31 cellular contexts compared by ENCODE assay signal in the genomic region with DNA sequence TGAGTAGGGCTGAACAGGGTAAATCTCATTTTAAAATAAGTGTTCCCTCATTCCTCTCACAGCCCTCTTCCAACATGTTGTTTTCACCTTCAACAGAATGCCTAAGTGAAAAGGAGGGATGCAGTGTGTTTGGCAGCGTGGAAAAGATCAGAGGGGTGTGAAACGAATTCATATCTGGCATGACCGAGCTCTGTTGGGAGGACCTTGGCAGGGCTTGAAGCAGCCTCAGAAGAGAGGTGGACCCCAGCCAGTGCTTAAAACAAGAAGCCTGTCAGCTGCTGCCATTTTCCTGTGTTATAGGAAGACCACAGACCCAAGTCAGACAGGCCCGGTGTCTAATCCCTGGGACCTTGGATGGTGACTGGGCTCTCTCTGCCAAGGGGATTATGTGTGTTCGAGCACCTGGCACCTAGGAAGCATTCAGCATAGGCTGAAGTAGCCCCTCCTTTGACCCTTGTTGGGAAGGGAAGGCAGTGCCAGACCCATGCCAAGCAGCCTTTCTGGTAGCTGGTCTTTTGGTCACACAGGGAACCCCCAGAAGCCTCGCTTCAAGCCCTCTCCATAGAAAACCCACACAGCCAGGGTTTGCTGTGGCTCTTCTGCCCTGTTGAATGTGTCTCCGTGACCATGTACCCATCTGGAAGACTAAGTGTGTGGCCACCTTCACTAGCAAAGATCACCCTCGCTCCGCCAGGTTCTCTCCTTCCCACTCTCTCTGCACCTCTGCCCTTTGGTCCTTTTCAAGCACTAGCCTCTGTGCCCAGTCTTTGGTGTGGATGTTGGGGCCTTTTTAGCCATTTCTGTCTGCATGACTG.
DNase-seq lines count a peak whose midpoint lies in the region; ATAC-seq and TF ChIP-seq lines count a peak whose summit lies in the region.
"Had no signal": no experiment of that assay in that cellular context is flagged by ENCODE, and none has a peak within 500 bp of the region (broad histone marks: within the 10 kb centered on the region; RNA-seq: fewer than 3 reads in every experiment).

No MANE protein-coding gene starts in this region.

- H3K9me2 ChIP-seq in PC-3 (replicated peaks; ENCODE audit: low read length), result no peaks in the 10 kb centered on the region

- H3K27ac Mint-ChIP-seq in IgD-negative memory B cell, result peak overlapping the region in 2 of 3 donors; percentile 39 to 47
- H3K27ac Mint-ChIP-seq: activated naive CD4-positive, alpha-beta T cell treated with anti-CD3 and anti-CD28 coated beads for 36 hours; activated T-cell treated with anti-CD3 and anti-CD28 coated beads, Interleukin-2, amount 50 U/mL, for 72 hours; CD4-positive, alpha-beta memory T cell; neural progenitor cell had no signal

- H3K4me1 Mint-ChIP-seq in IgD-negative memory B cell, result peaks cover 13 to 15% (median 15%) of the 10 kb centered on the region in 3 donors
- H3K4me1 Mint-ChIP-seq: neural progenitor cell had no signal

- POLR2A ChIA-PET in PC-3 (lab: Charles Lee; ENCODE audit: unreplicated experiment), result no interaction called here

- H4K20me1 ChIP-seq in PC-3 (ENCODE audit: low read length), result no peaks in the 10 kb centered on the region

- no peaks in the 10 kb centered on the region for H3F3A ChIP-seq in PC-3 (ENCODE audit: low read length, unreplicated experiment)

- CTCF ChIA-PET in PC-3 (lab: Charles Lee), result no interaction called here

- peaks cover 0 to 4% (median 3%) of the 10 kb centered on the region in 3 donors for H3K9me3 Mint-ChIP-seq in IgD-negative memory B cell

- no peaks in the 10 kb centered on the region for H3K27me3 Mint-ChIP-seq in IgD-negative memory B cell

- TF ChIP-seq EP300 in sigmoid colon (IDR thresholded peaks at IDR 0.05), result no peak

- ATAC-seq in PC-3 (no peak), GM18861 (IDR thresholded peaks at IDR 0.05; ENCODE audit: unreplicated experiment) (no peak)
- ATAC-seq: A549; activated T-cell treated with anti-CD3 and anti-CD28 coated beads, Interleukin-2, amount 50 U/mL, for 72 hours; HCT116; HepG2; right lobe of liver had no signal

- H3K27ac ChIP-seq in colonic mucosa (no peak overlapping the region), left ventricle myocardium inferior (replicated peaks) (peak overlapping the region; percentile 2), sigmoid colon (no peak overlapping the region), PC-3 (ENCODE audit: low read length) (no peak overlapping the region), WERI-Rb-1 (no peak overlapping the region)
- H3K27ac ChIP-seq: hepatocyte, neural progenitor cell, right lobe of liver had no signal

- H3K79me2 ChIP-seq in PC-3 (ENCODE audit: low read length), result no peaks in the 10 kb centered on the region
- H3K79me2 ChIP-seq: hepatocyte had no signal

- H3K4me3 Mint-ChIP-seq in IgD-negative memory B cell, result no peak overlapping the region
- H3K4me3 Mint-ChIP-seq: activated naive CD4-positive, alpha-beta T cell treated with anti-CD3 and anti-CD28 coated beads for 36 hours; activated T-cell treated with anti-CD3 and anti-CD28 coated beads, Interleukin-2, amount 50 U/mL, for 72 hours; CD4-positive, alpha-beta memory T cell; neural progenitor cell had no signal

- BruUV-seq in PC-3 (replicated peaks; lab: Mats Ljungman, UMichigan), result no TSS peak

- H3K4me2 ChIP-seq in PC-3 (ENCODE audit: low read length), result no peak overlapping the region
- H3K4me2 ChIP-seq: A549, hepatocyte, neural progenitor cell had no signal

- no peak overlapping the region for H3K4me3 ChIP-seq in colonic mucosa
- no peak overlapping the region for H3K4me3 ChIP-seq in left ventricle myocardium inferior
- H3K4me3 ChIP-seq in sigmoid colon, result no peak overlapping the region
- H3K4me3 ChIP-seq in PC-3 (ENCODE audit: low read length), result no peak overlapping the region
- no peak overlapping the region for H3K4me3 ChIP-seq in WERI-Rb-1 (ENCODE audit: low read depth, low read length)
- H3K4me3 ChIP-seq: A549, dorsolateral prefrontal cortex, esophagus squamous epithelium, hepatocyte, neural progenitor cell, right lobe of liver had no signal

- H3K36me3 Mint-ChIP-seq in IgD-negative memory B cell, result no peaks in the 10 kb centered on the region
- H3K36me3 Mint-ChIP-seq: CD4-positive, alpha-beta memory T cell; neural progenitor cell had no signal

- no peak overlapping the region for H3K9ac ChIP-seq in colonic mucosa (ENCODE audit: low read depth in 2 of 2, low read length in 2 of 2)
- no peak overlapping the region for H3K9ac ChIP-seq in PC-3 (ENCODE audit: low read length)
- H3K9ac ChIP-seq: neural progenitor cell had no signal

- TF ChIP-seq CTCF in colonic mucosa (IDR thresholded peaks at IDR 0.05), result no peak
- TF ChIP-seq CTCF in left ventricle myocardium inferior (IDR thresholded peaks at IDR 0.05; ENCODE audit: borderline replicate concordance), result no peak
- TF ChIP-seq CTCF in sigmoid colon (IDR thresholded peaks at IDR 0.05), result no peak
- no peak for TF ChIP-seq CTCF in PC-3 (conservative IDR thresholded peaks at IDR 0.05; ENCODE audit: low read depth, low read length)
- TF ChIP-seq CTCF in WERI-Rb-1 (IDR thresholded peaks at IDR 0.05; ENCODE audit: low read depth, low read length), result no peak

- no peaks in the 10 kb centered on the region for H3K9me3 ChIP-seq in colonic mucosa
- H3K9me3 ChIP-seq in left ventricle myocardium inferior (replicated peaks), result no peaks in the 10 kb centered on the region
- H3K9me3 ChIP-seq in sigmoid colon, result no peaks in the 10 kb centered on the region
- H3K9me3 ChIP-seq in PC-3 (ENCODE audit: low read length), result no peaks in the 10 kb centered on the region
- no peaks in the 10 kb centered on the region for H3K9me3 ChIP-seq in WERI-Rb-1 (ENCODE audit: severe bottlenecking)
- H3K9me3 ChIP-seq: esophagus squamous epithelium, right lobe of liver had no signal

- no peak overlapping the region for H2AFZ ChIP-seq in PC-3 (ENCODE audit: low read length)
- H2AFZ ChIP-seq: hepatocyte, neural progenitor cell had no signal

- DNase-seq in colonic mucosa, result peak; percentile 11
- DNase-seq in left ventricle myocardium inferior, result peak; percentile 56
- DNase-seq in sigmoid colon, result peak; percentile 47
- DNase-seq in PC-3, result no peak
- DNase-seq in NCI-H748 (lab: John Stamatoyannopoulos, UW; ENCODE audit: unreplicated experiment), result no peak
- DNase-seq in WERI-Rb-1, result no peak
- DNase-seq: activated CD4-positive, alpha-beta T cell treated with anti-CD3 and anti-CD28 coated beads, Interleukin-2, amount 50 U/mL, for 1 hour; activated CD4-positive, CD25-positive, alpha-beta regulatory T cell; activated naive CD4-positive, alpha-beta T cell treated with anti-CD3 and anti-CD28 coated beads for 36 hours; activated T-cell treated with anti-CD3 and anti-CD28 coated beads, Interleukin-2, amount 50 U/mL, for 72 hours; CD4-positive, alpha-beta memory T cell; dorsolateral prefrontal cortex; esophagus squamous epithelium; Karpas-422; NCI-H1417 treated with DMSO at 0.1 percent for 48 hours; NCI-H2029 treated with DMSO at 0.1 percent for 48 hours; NCI-H2227 treated with DMSO at 0.1 percent for 48 hours; NCI-H69; right lobe of liver; RPMI8226; stimulated activated CD4-positive, alpha-beta T cell treated with anti-CD3 and anti-CD28 coated beads, Interleukin-12 subunit alpha, Interleukin-12 subunit beta, amount 100 ng/mL, for 4 hours; stimulated activated CD4-positive, alpha-beta T cell treated with anti-CD3 and anti-CD28 coated beads, Interleukin-2, amount 100 ng/mL, for 48 hours; substantia nigra; T-helper 1 cell had no signal

- H3K36me3 ChIP-seq in colonic mucosa (no peaks in the 10 kb centered on the region), left ventricle myocardium inferior (no peaks in the 10 kb centered on the region), sigmoid colon (no peaks in the 10 kb centered on the region), PC-3 (ENCODE audit: low read depth, low read length) (no peaks in the 10 kb centered on the region), WERI-Rb-1 (no peaks in the 10 kb centered on the region)
- H3K36me3 ChIP-seq: esophagus squamous epithelium, neural progenitor cell, right lobe of liver had no signal

- intact Hi-C loops in colonic mucosa (cut with DNase I) (no loop called here), left ventricle myocardium inferior (cut with micrococcal nuclease) (no loop called here), sigmoid colon (cut with DNase I) (loop anchor here (5.0 kb wide), 1 partner anchor 89 kb away; a partner anchor contains a TSS), PC-3 (cut with micrococcal nuclease) (no loop called here)

- H3K27me3 ChIP-seq in colonic mucosa, result no peaks in the 10 kb centered on the region
- H3K27me3 ChIP-seq in left ventricle myocardium inferior (ENCODE audit: low read depth), result peaks cover 43% of the 10 kb centered on the region
- no peaks in the 10 kb centered on the region for H3K27me3 ChIP-seq in sigmoid colon
- peaks cover 33% of the 10 kb centered on the region for H3K27me3 ChIP-seq in PC-3 (ENCODE audit: low read length)
- H3K27me3 ChIP-seq in WERI-Rb-1 (ENCODE audit: insufficient read depth, low read depth, severe bottlenecking), result peaks cover 5% of the 10 kb centered on the region
- H3K27me3 ChIP-seq: dorsolateral prefrontal cortex, hepatocyte, neural progenitor cell, right lobe of liver had no signal

- no peaks in the 10 kb centered on the region for H3K4me1 ChIP-seq in colonic mucosa
- H3K4me1 ChIP-seq in left ventricle myocardium inferior, result peaks cover 33% of the 10 kb centered on the region
- H3K4me1 ChIP-seq in sigmoid colon, result peaks cover 0 to 14% (median 5%) of the 10 kb centered on the region in 4 donors
- H3K4me1 ChIP-seq in PC-3 (ENCODE audit: insufficient read depth, low read length), result no peaks in the 10 kb centered on the region
- H3K4me1 ChIP-seq: neural progenitor cell had no signal

- 90 to 92% methylated on average over 9 of the region's 9 CpGs for WGBS in sigmoid colon, 2 donors

- no peak for TF ChIP-seq POLR2A in sigmoid colon (IDR thresholded peaks at IDR 0.05)

Comparison
In these comparisons a context has a peak if more than half of its experiments do, and no peak if none do; other contexts are left out.
1. DNase-seq: peak in colonic mucosa (single experiment), left ventricle myocardium inferior (single experiment) and sigmoid colon (single experiment); none in PC-3 (single experiment), NCI-H748 (single experiment) and WERI-Rb-1 (single experiment).